27 cellular contexts compared by ENCODE assay signal in the genomic region with DNA sequence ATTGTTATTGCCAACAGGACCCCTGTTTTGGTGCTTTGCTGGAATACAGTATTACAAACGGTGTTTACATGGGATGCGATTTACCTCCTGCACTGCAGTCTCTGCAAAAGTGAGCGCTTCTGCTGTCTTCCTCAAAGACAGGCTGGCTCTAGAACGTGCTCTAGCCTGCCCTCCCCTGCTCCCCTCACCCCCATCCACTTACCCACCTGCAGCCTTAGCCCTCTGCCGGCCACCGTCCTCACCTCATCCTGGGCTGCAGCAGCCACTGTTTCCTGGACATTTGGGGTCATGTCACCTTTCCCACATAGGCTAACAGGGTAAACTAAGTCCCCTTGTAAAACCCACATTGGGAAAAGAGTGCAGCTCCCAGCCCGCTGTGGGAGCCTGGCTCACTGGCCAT.
"Had no signal": no experiment of that assay in that cellular context is flagged by ENCODE, and none has a peak within 500 bp of the region (broad histone marks: within the 10 kb centered on the region; RNA-seq: fewer than 3 reads in every experiment).

No MANE protein-coding gene starts in this region.

- DNase-seq: dorsolateral prefrontal cortex; effector CD4-positive, alpha-beta T cell; foreskin fibroblast; gastrocnemius medialis; left cardiac atrium; mesenchymal stem cell; mucosa of descending colon; naive B cell; occipital lobe; stimulated activated CD4-positive, alpha-beta T cell treated with anti-CD3 and anti-CD28 coated beads, Interleukin-12 subunit alpha, Interleukin-12 subunit beta, amount 100 ng/mL, for 4 hours; stimulated activated CD4-positive, alpha-beta T cell treated with anti-CD3 and anti-CD28 coated beads, Interleukin-1b, Interleukin-23, amount 100 ng/mL, for 48 hours; stimulated activated CD4-positive, alpha-beta T cell treated with anti-CD3 and anti-CD28 coated beads, Interleukin-4, amount 100 ng/mL, for 1 hour; stimulated activated CD8-positive, alpha-beta memory T cell treated with anti-CD3 and anti-CD28 coated beads, Interleukin-4, amount 100 ng/mL, for 48 hours; stimulated activated naive CD4-positive, alpha-beta T cell; stimulated activated naive CD8-positive, alpha-beta T cell treated with anti-CD3 and anti-CD28 coated beads, Interleukin-15, amount 100 ng/mL, for 72 hours; transverse colon; upper lobe of right lung; uterus had no signal

- H3K9me3 Mint-ChIP-seq: mesothelial cell of epicardium; naive B cell; natural killer cell treated with Interleukin-12 subunit alpha and Interleukin-12 subunit beta and Interleukin-15 and Interleukin-18, amount 100 ng/mL, for 72 hours; stimulated activated naive CD8-positive, alpha-beta T cell treated with anti-CD3 and anti-CD28 coated beads, Interleukin-15, amount 100 ng/mL, for 72 hours had no signal

- H3K4me2 ChIP-seq: hepatocyte, smooth muscle cell had no signal

- H2AFZ ChIP-seq: hepatocyte had no signal

- H3K4me1 ChIP-seq: gastrocnemius medialis, left lung, pancreas, transverse colon, upper lobe of right lung, uterus had no signal

- H3K4me3 ChIP-seq: dorsolateral prefrontal cortex, gastrocnemius medialis, hepatocyte, left lung, mucosa of descending colon, pancreas, smooth muscle cell, suprapubic skin, transverse colon, upper lobe of right lung, uterus had no signal

- ATAC-seq: esophagus mucosa; gastrocnemius medialis; left cardiac atrium; left lung; mucosa of descending colon; pancreas; stimulated activated naive CD8-positive, alpha-beta T cell treated with anti-CD3 and anti-CD28 coated beads, Interleukin-15, amount 100 ng/mL, for 72 hours; upper lobe of right lung had no signal

- H3K9me3 ChIP-seq: gastrocnemius medialis, left lung, mucosa of descending colon, pancreas, suprapubic skin, transverse colon, upper lobe of right lung, uterus had no signal

- H3K4me3 Mint-ChIP-seq: mesothelial cell of epicardium; naive B cell; natural killer cell treated with Interleukin-12 subunit alpha and Interleukin-12 subunit beta and Interleukin-15 and Interleukin-18, amount 100 ng/mL, for 72 hours; stimulated activated naive CD8-positive, alpha-beta T cell treated with anti-CD3 and anti-CD28 coated beads, Interleukin-15, amount 100 ng/mL, for 72 hours had no signal

- H3K36me3 ChIP-seq: gastrocnemius medialis, left lung, pancreas, suprapubic skin, transverse colon, upper lobe of right lung, uterus had no signal

- H3K36me3 Mint-ChIP-seq: mesothelial cell of epicardium; naive B cell; natural killer cell treated with Interleukin-12 subunit alpha and Interleukin-12 subunit beta and Interleukin-15 and Interleukin-18, amount 100 ng/mL, for 72 hours had no signal

- H3K27me3 ChIP-seq: dorsolateral prefrontal cortex, hepatocyte, pancreas, transverse colon, upper lobe of right lung, uterus had no signal

- H3K27ac ChIP-seq: epithelial cell of prostate, gastrocnemius medialis, hepatocyte, left lung, pancreas, suprapubic skin, transverse colon, upper lobe of right lung, uterus had no signal

- H3K4me1 Mint-ChIP-seq: mesothelial cell of epicardium; naive B cell; stimulated activated naive CD8-positive, alpha-beta T cell treated with anti-CD3 and anti-CD28 coated beads, Interleukin-15, amount 100 ng/mL, for 72 hours had no signal

- H3K79me2 ChIP-seq: hepatocyte had no signal

- H3K27ac Mint-ChIP-seq: mesothelial cell of epicardium; natural killer cell treated with Interleukin-12 subunit alpha and Interleukin-12 subunit beta and Interleukin-15 and Interleukin-18, amount 100 ng/mL, for 72 hours; stimulated activated naive CD8-positive, alpha-beta T cell treated with anti-CD3 and anti-CD28 coated beads, Interleukin-15, amount 100 ng/mL, for 72 hours had no signal
